16 cellular contexts compared by ENCODE assay signal in the genomic region with DNA sequence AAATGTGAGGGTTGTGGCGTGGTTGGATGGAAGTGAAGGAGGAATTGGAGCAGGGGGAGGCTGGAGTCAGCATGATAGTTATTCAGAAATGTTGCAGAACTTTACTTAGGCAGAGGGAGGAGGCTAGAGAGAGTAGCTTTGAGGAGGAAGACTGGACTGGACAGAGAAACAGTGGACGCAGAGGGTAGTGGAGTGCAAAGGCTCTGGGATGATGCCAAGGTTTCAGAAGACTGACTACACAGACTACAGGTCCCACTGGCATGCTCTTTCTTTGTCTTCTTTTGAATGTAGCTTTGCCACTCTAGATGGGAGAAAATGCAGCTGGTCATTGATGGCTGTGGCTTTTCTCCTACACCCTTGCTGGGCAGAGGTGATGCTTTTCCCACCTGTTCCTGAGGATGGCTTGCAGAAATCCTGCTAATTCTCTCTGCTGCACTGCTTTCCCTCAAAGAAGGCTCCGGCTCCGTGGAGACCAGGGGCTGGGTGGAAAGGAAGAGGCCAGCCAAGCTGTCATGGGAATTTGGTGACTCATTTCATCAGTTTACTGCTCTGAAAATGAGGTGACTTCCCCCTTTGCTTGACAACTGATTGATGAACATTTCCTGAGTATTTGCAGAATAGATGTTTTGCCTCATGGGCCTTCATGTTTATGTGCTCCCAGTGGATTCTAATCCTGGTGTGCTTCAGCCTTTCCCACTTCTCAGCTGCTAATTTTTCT. TPM values are rescaled to one million over a fixed set of nuclear protein-coding genes. Genes with fewer than 3 reads are reported as not detected.
DNase-seq lines count a peak whose midpoint lies in the region; ATAC-seq and TF ChIP-seq lines count a peak whose summit lies in the region.
"Had no signal": no experiment of that assay in that cellular context is flagged by ENCODE, and none has a peak within 500 bp of the region (broad histone marks: within the 10 kb centered on the region; RNA-seq: fewer than 3 reads in every experiment).

No MANE protein-coding gene starts in this region.

- intact Hi-C loops in heart left ventricle (cut with DNase I) = loop anchor here in 1 of 10 donors (1.0 kb wide), 1 partner anchor 42 kb away; the partner anchor contains the start of gene MEIS1
- intact Hi-C loops in ascending aorta (cut with DNase I) = no loop called here
- intact Hi-C loops in lower lobe of right lung (cut with DNase I) = no loop called here
- intact Hi-C loops in dorsolateral prefrontal cortex (cut with DNase I) = no loop called here

- H3K4me1 ChIP-seq in heart left ventricle (peaks cover 4 to 52% (median 31%) of the 10 kb centered on the region in 12 donors), right atrium auricular region (peaks cover 0 to 46% of the 10 kb centered on the region in 2 donors), ascending aorta (peaks cover 0 to 34% of the 10 kb centered on the region in 2 donors), lower lobe of right lung (peaks cover 40% of the 10 kb centered on the region)

- TF ChIP-seq CTCF in heart left ventricle (IDR thresholded peaks at IDR 0.05) (no peak), right atrium auricular region (IDR thresholded peaks at IDR 0.05) (no peak), ascending aorta (IDR thresholded peaks at IDR 0.05) (no peak), lower lobe of right lung (IDR thresholded peaks at IDR 0.05) (no peak), dorsolateral prefrontal cortex (IDR thresholded peaks at IDR 0.05 in 54 of 56, conservative IDR thresholded peaks at IDR 0.05 in 2 of 56; ENCODE audit: low read depth in 1 of 56, partially characterized antibody in 56 of 56) (no peak)

- no peak overlapping the region for H3K4me3 ChIP-seq in heart left ventricle
- H3K4me3 ChIP-seq in right atrium auricular region = no peak overlapping the region
- no peak overlapping the region for H3K4me3 ChIP-seq in ascending aorta
- H3K4me3 ChIP-seq in lower lobe of right lung = no peak overlapping the region
- H3K4me3 ChIP-seq in dorsolateral prefrontal cortex = no peak overlapping the region
- H3K4me3 ChIP-seq: HAP-1 had no signal

- no peaks in the 10 kb centered on the region for H3K9me3 ChIP-seq in heart left ventricle
- no peaks in the 10 kb centered on the region for H3K9me3 ChIP-seq in right atrium auricular region
- no peaks in the 10 kb centered on the region for H3K9me3 ChIP-seq in ascending aorta
- H3K9me3 ChIP-seq in lower lobe of right lung = no peaks in the 10 kb centered on the region
- H3K9me3 ChIP-seq: HAP-1 had no signal

- ATAC-seq in heart left ventricle (peak in 1 of 4 donors; percentile 28), lower lobe of right lung (peak in 1 of 2 donors; percentile 35), GM18873 (IDR thresholded peaks at IDR 0.05; ENCODE audit: low FRiP score, unreplicated experiment) (no peak)
- ATAC-seq: natural killer cell treated with Interleukin-12 subunit alpha and Interleukin-12 subunit beta and Interleukin-15 and Interleukin-18, amount 100 ng/mL, for 72 hours had no signal

- H3K27me3 ChIP-seq in heart left ventricle = no peaks in the 10 kb centered on the region
- no peaks in the 10 kb centered on the region for H3K27me3 ChIP-seq in right atrium auricular region
- H3K27me3 ChIP-seq in ascending aorta = no peaks in the 10 kb centered on the region
- no peaks in the 10 kb centered on the region for H3K27me3 ChIP-seq in lower lobe of right lung (ENCODE audit: low read depth)
- no peaks in the 10 kb centered on the region for H3K27me3 ChIP-seq in dorsolateral prefrontal cortex
- H3K27me3 ChIP-seq: brain microvascular endothelial cell had no signal

- WGBS in heart left ventricle, 4 donors = 46 to 65% (median 54%) methylated on average over 4 of the region's 4 CpGs

- no peak for DNase-seq in heart left ventricle
- DNase-seq in right atrium auricular region (ENCODE audit: low spot score) = no peak
- no peak for DNase-seq in ascending aorta (ENCODE audit: low spot score in 2 of 2)
- no peak for DNase-seq in lower lobe of right lung
- no peak for DNase-seq in activated effector memory CD4-positive, alpha-beta T cell treated with Interleukin-2 at 50 U/mL for 16 hours
- DNase-seq in medulla oblongata (ENCODE audit: extremely low spot score) = no peak
- no peak for DNase-seq in dorsolateral prefrontal cortex
- DNase-seq: activated gamma-delta T cell treated with Interleukin-2 at 50 U/mL for 16 hours; brain microvascular endothelial cell; COR-L47; endodermal cell; NK-92 treated with Interleukin-12 subunit alpha and Interleukin-12 subunit beta, amount 100 ng/mL, for 24 hours had no signal

- no peak for TF ChIP-seq POLR2A in heart left ventricle (IDR thresholded peaks at IDR 0.05)

- peak overlapping the region in 10 of 12 donors; percentile 13 to 69 (median 54) for H3K27ac ChIP-seq in heart left ventricle
- peak overlapping the region in 1 of 2 donors; percentile 82 for H3K27ac ChIP-seq in right atrium auricular region
- peak overlapping the region; percentile 52 to 57 for H3K27ac ChIP-seq in ascending aorta
- peak overlapping the region; percentile 20 for H3K27ac ChIP-seq in lower lobe of right lung
- peak overlapping the region in 1 of 59 donors; percentile 36 for H3K27ac ChIP-seq in dorsolateral prefrontal cortex
- H3K27ac ChIP-seq: brain microvascular endothelial cell, VCaP had no signal

- peaks cover 0 to 19% (median 0%) of the 10 kb centered on the region in 9 donors for H3K36me3 ChIP-seq in heart left ventricle
- no peaks in the 10 kb centered on the region for H3K36me3 ChIP-seq in right atrium auricular region
- no peaks in the 10 kb centered on the region for H3K36me3 ChIP-seq in ascending aorta
- peaks cover 14% of the 10 kb centered on the region for H3K36me3 ChIP-seq in lower lobe of right lung
- H3K36me3 ChIP-seq: brain microvascular endothelial cell, HAP-1 had no signal

RNA-seq across cellular contexts. Expression of gene MEIS1, which starts 42.4 kb away (rescaled TPM):
- total RNA-seq in heart left ventricle (10 to 100 TPM; 21.3 to 50.8 (median 41.8) TPM), right atrium auricular region (10 to 100 TPM; 13.6 to 16.7 TPM), ascending aorta (46.7 TPM), lower lobe of right lung (54.7 TPM), dorsolateral prefrontal cortex (10 to 100 TPM in 112 of 120 experiments, 1 to 10 TPM in 8; 6.7 to 51.0 (median 18.0) TPM)
- polyA plus RNA-seq in heart left ventricle = 10 to 100 TPM; 12.9 to 55.7 TPM
